1 cellular context compared by ENCODE assay signal in the genomic region with DNA sequence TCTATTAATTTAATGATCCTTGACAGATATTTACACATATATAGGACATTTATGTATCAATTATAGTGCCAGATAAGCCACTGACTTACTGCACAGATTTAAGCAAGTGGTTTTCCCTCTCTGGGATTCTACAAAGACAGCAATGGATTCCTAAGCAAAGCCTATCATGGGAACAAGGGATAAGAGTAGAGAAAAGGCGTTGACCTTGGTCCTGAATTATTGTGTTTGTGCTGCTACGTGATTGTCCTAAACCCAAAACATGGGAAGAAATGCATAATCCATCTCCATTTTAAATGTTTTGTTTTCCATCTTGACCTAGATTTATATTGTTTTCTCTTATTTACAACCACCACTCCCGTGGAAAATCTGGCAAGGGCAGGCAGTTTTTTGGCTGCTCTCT.
TF ChIP-seq lines count a peak whose summit lies in the region.

No MANE protein-coding gene starts in this region.

TF ChIP-seq in HEK293, 187 proteins besides CTCF, POLR2A, EP300 and RAD21 (continued from another document):
- TF ChIP-seq, protein P1, sequence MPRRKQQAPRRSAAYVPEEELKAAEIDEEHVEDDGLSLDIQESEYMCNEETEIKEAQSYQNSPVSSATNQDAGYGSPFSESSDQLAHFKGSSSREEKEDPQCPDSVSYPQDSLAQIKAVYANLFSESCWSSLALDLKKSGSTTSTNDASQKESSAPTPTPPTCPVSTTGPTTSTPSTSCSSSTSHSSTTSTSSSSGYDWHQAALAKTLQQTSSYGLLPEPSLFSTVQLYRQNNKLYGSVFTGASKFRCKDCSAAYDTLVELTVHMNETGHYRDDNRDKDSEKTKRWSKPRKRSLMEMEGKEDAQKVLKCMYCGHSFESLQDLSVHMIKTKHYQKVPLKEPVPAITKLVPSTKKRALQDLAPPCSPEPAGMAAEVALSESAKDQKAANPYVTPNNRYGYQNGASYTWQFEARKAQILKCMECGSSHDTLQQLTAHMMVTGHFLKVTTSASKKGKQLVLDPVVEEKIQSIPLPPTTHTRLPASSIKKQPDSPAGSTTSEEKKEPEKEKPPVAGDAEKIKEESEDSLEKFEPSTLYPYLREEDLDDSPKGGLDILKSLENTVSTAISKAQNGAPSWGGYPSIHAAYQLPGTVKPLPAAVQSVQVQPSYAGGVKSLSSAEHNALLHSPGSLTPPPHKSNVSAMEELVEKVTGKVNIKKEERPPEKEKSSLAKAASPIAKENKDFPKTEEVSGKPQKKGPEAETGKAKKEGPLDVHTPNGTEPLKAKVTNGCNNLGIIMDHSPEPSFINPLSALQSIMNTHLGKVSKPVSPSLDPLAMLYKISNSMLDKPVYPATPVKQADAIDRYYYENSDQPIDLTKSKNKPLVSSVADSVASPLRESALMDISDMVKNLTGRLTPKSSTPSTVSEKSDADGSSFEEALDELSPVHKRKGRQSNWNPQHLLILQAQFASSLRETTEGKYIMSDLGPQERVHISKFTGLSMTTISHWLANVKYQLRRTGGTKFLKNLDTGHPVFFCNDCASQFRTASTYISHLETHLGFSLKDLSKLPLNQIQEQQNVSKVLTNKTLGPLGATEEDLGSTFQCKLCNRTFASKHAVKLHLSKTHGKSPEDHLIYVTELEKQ (tag by site-specific recombination; IDR thresholded peaks at IDR 0.05; ENCODE audit: borderline replicate concordance): no peak
